Comparison of ENCODE assay signal across 8 cellular contexts in genomic region chr15:101126618-101127502, GRCh38.
A peak's percentile ranks its signal among the peaks of the same experiment; 100 is the strongest.
DNase-seq lines count a peak whose midpoint lies in the region; ATAC-seq and TF ChIP-seq lines count a peak whose summit lies in the region.

No MANE protein-coding gene starts in this region.

- H3K36me3 ChIP-seq in MM.1S (replicated peaks; ENCODE audit: insufficient read depth, low read length) (no peaks in the 10 kb centered on the region), adrenal gland (replicated peaks in 1 of 2) (no peaks in the 10 kb centered on the region), lung (ENCODE audit: control insufficient read depth in 2 of 2, insufficient read depth in 2 of 2, low read length in 2 of 2) (no peaks in the 10 kb centered on the region), tibial artery (no peaks in the 10 kb centered on the region)

- peaks cover 47% of the 10 kb centered on the region for H3F3A ChIP-seq in MM.1S (ENCODE audit: insufficient read depth, low read length)

- H2BK15ac ChIP-seq in H9 (ENCODE audit: low read depth, low read length): no peak overlapping the region

- H3K18ac ChIP-seq in H9 (ENCODE audit: insufficient read length, low read depth, low read length): no peak overlapping the region

- H3K27me3 ChIP-seq in H9 (ENCODE audit: insufficient read depth, low read length): no peaks in the 10 kb centered on the region
- H3K27me3 ChIP-seq in MM.1S (replicated peaks; ENCODE audit: insufficient read depth, low read length): no peaks in the 10 kb centered on the region
- no peaks in the 10 kb centered on the region for H3K27me3 ChIP-seq in adrenal gland
- H3K27me3 ChIP-seq in lung (ENCODE audit: control insufficient read depth, insufficient read depth): no peaks in the 10 kb centered on the region
- H3K27me3 ChIP-seq in tibial artery: no peaks in the 10 kb centered on the region

- TF ChIP-seq POLR2A in adrenal gland (IDR thresholded peaks at IDR 0.05): no peak

- H2BK20ac ChIP-seq in H9 (ENCODE audit: low read depth, low read length, poor library complexity, severe bottlenecking): no peak overlapping the region

- no CpG with 5 or more reads among the region's 11 CpGs for WGBS in H9 (ENCODE audit: extremely low coverage, insufficient read length, low lambda C conversion rate)
- 74 to 86% (median 80%) methylated on average over 10 to 11 of the region's 11 CpGs for WGBS in adrenal gland, 4 donors
- WGBS in lung, 2 donors: 58 to 63% methylated on average over 11 of the region's 11 CpGs

- H3K79me2 ChIP-seq in H9 (ENCODE audit: insufficient read depth, low read length) (no peaks in the 10 kb centered on the region), MM.1S (ENCODE audit: low read length) (peaks cover 32% of the 10 kb centered on the region)

- H3K4me3 Mint-ChIP-seq in H9: no peak overlapping the region

- H2AFZ ChIP-seq in H9 (ENCODE audit: low read length): no peak overlapping the region
- H2AFZ ChIP-seq in MM.1S (ENCODE audit: low read length): 0 out of 2 replicates have a peak overlapping the region, but pooled peaks have one; percentile 9

- peak overlapping the region; percentile 33 to 76 (median 58); a peak in 2 of 7 replicates for H3K27ac Mint-ChIP-seq in H9

- no peaks in the 10 kb centered on the region; the same call in 1 of the 2 replicates for H3K4me1 ChIP-seq in H9 (ENCODE audit: insufficient read depth, low read length)
- H3K4me1 ChIP-seq in MM.1S (ENCODE audit: low read length): peaks cover 59% of the 10 kb centered on the region
- H3K4me1 ChIP-seq in adrenal gland (replicated peaks in 1 of 2): peaks cover 12 to 22% of the 10 kb centered on the region in 2 donors
- H3K4me1 ChIP-seq in lung (ENCODE audit: control insufficient read depth in 2 of 2, insufficient read depth in 2 of 2, low read length in 2 of 2): peaks cover 6 to 8% of the 10 kb centered on the region in 2 donors
- H3K4me1 ChIP-seq in tibial artery: peaks cover 0 to 35% (median 27%) of the 10 kb centered on the region in 4 donors

- no peaks in the 10 kb centered on the region for H3K23me2 ChIP-seq in H9 (ENCODE audit: insufficient read length, low read depth, low read length, poor library complexity, severe bottlenecking)

- H3K9ac ChIP-seq in H9 (ENCODE audit: extremely low read depth, insufficient read length, low read length): no peak overlapping the region
- peak overlapping the region; percentile 77 for H3K9ac ChIP-seq in MM.1S (ENCODE audit: low read length)

- peaks cover 11 to 12% (median 11%) of the 10 kb centered on the region in 3 experiments for H3K36me3 Mint-ChIP-seq in H9 (ENCODE audit: insufficient read depth in 1 of 3, low read depth in 3 of 3)

- peaks cover 3% of the 10 kb centered on the region; the same call in 1 of the 2 replicates for H3K27me3 Mint-ChIP-seq in H9 (ENCODE audit: low read depth)

- no peak overlapping the region for H2BK12ac ChIP-seq in H9 (ENCODE audit: insufficient read length, low read depth, low read length)

- H3K4ac ChIP-seq in H9 (ENCODE audit: low read depth, low read length): no peak overlapping the region

- no peak overlapping the region for H4K5ac ChIP-seq in H9 (ENCODE audit: insufficient read length, low read depth, low read length)

- no peak overlapping the region for H3K14ac ChIP-seq in H9 (ENCODE audit: insufficient read depth, low read length)

- H3K79me1 ChIP-seq in H9 (ENCODE audit: insufficient read depth, low read depth, low read length, poor library complexity, severe bottlenecking): no peaks in the 10 kb centered on the region

- peak; percentile 30 for ATAC-seq in GM18858 (IDR thresholded peaks at IDR 0.05; ENCODE audit: unreplicated experiment)
- ATAC-seq in lung (ENCODE audit: insufficient read depth, low FRiP score): no peak

- no peak for DNase-seq in H9
- peak; percentile 48 for DNase-seq in MM.1S
- DNase-seq in adrenal gland: no peak
- DNase-seq in lung (ENCODE audit: low spot score): no peak
- no peak for DNase-seq in tibial artery
- DNase-seq in germinal center (ENCODE audit: low spot score): no peak
- no peak for DNase-seq in NCI-H146 treated with DMSO at 0.1 percent for 48 hours (lab: John Stamatoyannopoulos, UW; ENCODE audit: unreplicated experiment)

- H3K56ac ChIP-seq in H9 (ENCODE audit: insufficient read length, low read depth, low read length): no peak overlapping the region

- H3K4me2 ChIP-seq in H9 (ENCODE audit: insufficient read depth, insufficient read length, low read length) (no peak overlapping the region), MM.1S (ENCODE audit: low read depth, low read length) (peak overlapping the region; percentile 71)

- no peaks in the 10 kb centered on the region for H3K9me3 ChIP-seq in H9 (ENCODE audit: control insufficient read depth, low read depth, low read length)
- no peaks in the 10 kb centered on the region for H3K9me3 ChIP-seq in MM.1S (replicated peaks; ENCODE audit: insufficient read depth, low read length)
- H3K9me3 ChIP-seq in adrenal gland (replicated peaks in 1 of 3): no peaks in the 10 kb centered on the region
- H3K9me3 ChIP-seq in lung (ENCODE audit: control insufficient read depth in 2 of 2, insufficient read depth in 1 of 2, low read length in 1 of 2): no peaks in the 10 kb centered on the region
- peaks cover 0 to 6% (median 5%) of the 10 kb centered on the region in 3 donors for H3K9me3 ChIP-seq in tibial artery

- H3T11ph ChIP-seq in H9 (ENCODE audit: low read length): no peak overlapping the region

- no peak overlapping the region for H2AK5ac ChIP-seq in H9 (ENCODE audit: insufficient read length, low read length)

- no peak overlapping the region for H4K91ac ChIP-seq in H9 (ENCODE audit: insufficient read length, low read depth, low read length)

- H3K27ac ChIP-seq in H9 (ENCODE audit: insufficient read length, low read depth, low read length) (no peak overlapping the region), MM.1S (ENCODE audit: low read length) (peak overlapping the region; percentile 97), adrenal gland (peak overlapping the region in 3 of 5 donors; percentile 54 to 82 (median 71)), lung (ENCODE audit: low read depth in 1 of 2, low read length in 1 of 2) (peak overlapping the region; percentile 55 to 85), tibial artery (peak overlapping the region; percentile 71 to 78)

- H3K4me3 ChIP-seq in MM.1S (ENCODE audit: low read length) (peak overlapping the region; percentile 37), adrenal gland (no peak overlapping the region), lung (no peak overlapping the region), tibial artery (no peak overlapping the region)

- no peak overlapping the region for H2BK5ac ChIP-seq in H9 (ENCODE audit: insufficient read length, low read length)

- no peak overlapping the region for H3K23ac ChIP-seq in H9 (ENCODE audit: insufficient read length, low read depth, low read length)

- intact Hi-C loops in adrenal gland (cut with DNase I) (loop anchor here (10.0 kb wide), 2 partner anchors 58 to 128 kb away; partner anchors contain the start of gene CHSY1 (in 1 of the 2)), tibial artery (cut with DNase I; ENCODE audit: low total_unique reads) (loop anchor here (10.0 kb wide), 1 partner anchor 128 kb away; the partner anchor contains the start of gene CHSY1)

- H3K9me2 ChIP-seq in MM.1S (replicated peaks; ENCODE audit: insufficient read depth, low read length): no peaks in the 10 kb centered on the region

- H4K20me1 ChIP-seq in H9 (ENCODE audit: control insufficient read depth, insufficient read depth, insufficient read length) (no peaks in the 10 kb centered on the region), MM.1S (ENCODE audit: insufficient read depth, low read length) (no peaks in the 10 kb centered on the region)

- no peak overlapping the region for H4K8ac ChIP-seq in H9 (replicated peaks; ENCODE audit: insufficient read length, low read depth, low read length)

- no peak for TF ChIP-seq CTCF in H9 (conservative IDR thresholded peaks at IDR 0.05)
- TF ChIP-seq CTCF in MM.1S (IDR thresholded peaks at IDR 0.05; ENCODE audit: low read length): peak; percentile 13; the same call in 1 of the 2 replicates
- no peak for TF ChIP-seq CTCF in adrenal gland (IDR thresholded peaks at IDR 0.05)
- TF ChIP-seq CTCF in lung (IDR thresholded peaks at IDR 0.05; ENCODE audit: control extremely low read depth, extremely low read depth): no peak
- TF ChIP-seq CTCF in tibial artery (IDR thresholded peaks at IDR 0.05): no peak

- H3K9me3 Mint-ChIP-seq in H9: peaks cover 7 to 12% of the 10 kb centered on the region in 2 experiments; a peak in 4 of 5 replicates

- no peak overlapping the region for H2BK120ac ChIP-seq in H9 (ENCODE audit: low read depth, low read length, poor library complexity, severe bottlenecking)

- peaks cover 17 to 20% of the 10 kb centered on the region in 2 experiments for H3K4me1 Mint-ChIP-seq in H9
